Comparison of ENCODE assay signal across 14 cellular contexts in the genomic region with DNA sequence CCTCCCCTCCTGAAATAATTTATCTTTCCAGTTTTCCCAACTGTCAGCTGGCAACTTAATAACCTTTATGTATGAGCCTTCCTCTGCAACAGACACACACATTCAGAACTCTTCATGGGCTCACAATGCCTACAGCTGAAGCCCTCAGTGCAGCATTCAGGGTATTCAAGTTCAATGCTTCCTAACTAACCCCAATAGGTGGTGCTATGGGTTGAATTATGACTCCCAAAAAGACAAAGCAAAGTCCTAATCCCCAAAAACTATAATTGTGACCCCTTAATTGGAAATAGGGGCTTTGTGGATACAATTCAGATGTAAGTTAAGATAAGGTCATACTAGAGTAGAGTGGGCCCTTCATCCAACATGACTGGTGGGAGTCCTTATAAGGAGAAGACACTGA.
DNase-seq lines count a peak whose midpoint lies in the region; ATAC-seq, FAIRE-seq and TF ChIP-seq lines count a peak whose summit lies in the region.
"Had no signal": no experiment of that assay in that cellular context is flagged by ENCODE, and none has a peak within 500 bp of the region (broad histone marks: within the 10 kb centered on the region; RNA-seq: fewer than 3 reads in every experiment).

No MANE protein-coding gene starts in this region.

- no peaks in the 10 kb centered on the region for H4K20me1 ChIP-seq in HepG2 (ENCODE audit: insufficient read depth, low read length)

- peak; percentile 28 for FAIRE-seq in HepG2 (lab: Jason Lieb, UNC)

- TF ChIP-seq RAD21 in Ishikawa (IDR thresholded peaks at IDR 0.05; ENCODE audit: low read depth): peak; percentile 54
- 0 out of 2 replicates have a peak, but pooled peaks have one; percentile 27 for TF ChIP-seq RAD21 in HepG2 (CRISPR knock-in tag; IDR thresholded peaks at IDR 0.05)

- in situ Hi-C loops in astrocyte of the cerebellum (cut with HindIII; ENCODE audit: low sequenced_read_pairs): no loop called here
- in situ Hi-C loops in HepG2 (cut with HindIII; ENCODE audit: extremely low pct_ligation_motif_present, low pct_unique_long_range_greater_than_20kb): no loop called here

- no peak for TF ChIP-seq POLR2A in HepG2 (IDR thresholded peaks at IDR 0.05; ENCODE audit: insufficient read depth in 1 of 2, low read depth in 2 of 2, low read length in 2 of 2)

- H3K9ac ChIP-seq in HepG2 (ENCODE audit: insufficient read depth, low read depth, low read length): no peak overlapping the region

- H2AFZ ChIP-seq in HepG2 (ENCODE audit: low read length): no peak overlapping the region

- H3K27ac ChIP-seq in HepG2 (ENCODE audit: extremely low read length, insufficient read depth, low read length): no peak overlapping the region
- H3K27ac ChIP-seq: 22Rv1, epithelial cell of prostate had no signal

- no peaks in the 10 kb centered on the region for H3K79me2 ChIP-seq in HepG2 (ENCODE audit: insufficient read depth, low read length)

- no peak overlapping the region for H3K4me2 ChIP-seq in HepG2 (ENCODE audit: low read depth, low read length)

- intact Hi-C loops in HepG2 (cut with micrococcal nuclease; ENCODE audit: unreplicated experiment): loop anchor here (2.0 to 10.0 kb wide), 2 partner anchors 136 to 270 kb away; no protein-coding TSS in a partner anchor

- TF ChIP-seq EP300 in Ishikawa (IDR thresholded peaks at IDR 0.05; ENCODE audit: borderline replicate concordance): no peak
- TF ChIP-seq EP300 in HepG2 (IDR thresholded peaks at IDR 0.05; ENCODE audit: low read depth in 2 of 2, low read length in 2 of 2): no peak
- no peak for TF ChIP-seq EP300 in HepG2 (CRISPR knock-in tag; IDR thresholded peaks at IDR 0.05; ENCODE audit: borderline replicate concordance)

- H3K4me1 ChIP-seq in HepG2 (ENCODE audit: insufficient read depth, low read length): no peaks in the 10 kb centered on the region

- peak; percentile 56 for TF ChIP-seq CTCF in astrocyte of the cerebellum (IDR thresholded peaks at IDR 0.05; ENCODE audit: low read depth, low read length, missing control alignments)
- peak; percentile 60 for TF ChIP-seq CTCF in HepG2 (CRISPR knock-in tag; IDR thresholded peaks at IDR 0.05)

- H3K36me3 ChIP-seq in HepG2 (replicated peaks in 1 of 2; ENCODE audit: control insufficient read depth in 1 of 2, insufficient read depth in 2 of 2, low read length in 2 of 2): no peaks in the 10 kb centered on the region

- H3K9me3 ChIP-seq in HepG2 (ENCODE audit: low read length): peaks cover 10% of the 10 kb centered on the region

- CTCF ChIA-PET in HepG2 (lab: Yijun Ruan, JAX; ENCODE audit: low intra/inter-chr PET ratio, low total read pairs): no interaction called here

- no peaks in the 10 kb centered on the region for H3K27me3 ChIP-seq in HepG2 (ENCODE audit: control insufficient read depth in 1 of 2, insufficient read depth in 2 of 2, low read length in 2 of 2)

- ATAC-seq in HepG2 (peak; percentile 84), GM21737 (IDR thresholded peaks at IDR 0.05; ENCODE audit: unreplicated experiment) (no peak), HG03025 (IDR thresholded peaks at IDR 0.05; ENCODE audit: low FRiP score, unreplicated experiment) (no peak)

- POLR2A ChIA-PET in HepG2 (lab: Yijun Ruan, JAX): no interaction called here

- no TSS peak for BruUV-seq in HepG2 (replicated peaks; lab: Mats Ljungman, UMichigan)

- H3K4me3 ChIP-seq in astrocyte of the cerebellum (ENCODE audit: low read depth, low read length) (no peak overlapping the region), HepG2 (replicated peaks in 1 of 3; ENCODE audit: insufficient read depth in 1 of 3, low read depth in 2 of 3, low read length in 3 of 3) (no peak overlapping the region)

- DNase-seq in DMS 273 (lab: John Stamatoyannopoulos, UW; ENCODE audit: unreplicated experiment) (peak; percentile 18), DMS 273 treated with DMSO at 0.1 percent for 48 hours (lab: John Stamatoyannopoulos, UW) (no peak), astrocyte of the cerebellum (ENCODE audit: low read depth) (peak; percentile 24), HepG2 (ENCODE audit: low spot score) (peak; percentile 8)
- DNase-seq in activated CD8-positive, alpha-beta memory T cell treated with anti-CD3 and anti-CD28 coated beads, Interleukin-2, amount 50 U/mL, for 48 hours: no peak
- DNase-seq: activated effector memory CD4-positive, alpha-beta T cell treated with Interleukin-2 at 50 U/mL for 16 hours; GOT3; NCI-H446; trophoblast cell had no signal

TF ChIP-seq in Ishikawa, 13 proteins besides CTCF, POLR2A, EP300 and RAD21:
- no peak for TF ChIP-seq MAX (IDR thresholded peaks at IDR 0.05)
- no peak for TF ChIP-seq YY1 (IDR thresholded peaks at IDR 0.05; ENCODE audit: low read depth)
- no peak for TF ChIP-seq CREB1 (IDR thresholded peaks at IDR 0.05; ENCODE audit: low read depth)
- no peak for TF ChIP-seq FOXM1 (IDR thresholded peaks at IDR 0.05; ENCODE audit: borderline replicate concordance, low read depth)

TF ChIP-seq in HepG2, 621 proteins besides CTCF, POLR2A, EP300 and RAD21:
- TF ChIP-seq GPN1 (CRISPR knock-in tag; IDR thresholded peaks at IDR 0.05; ENCODE audit: borderline replicate concordance) (no peak), ZNF777 (CRISPR knock-in tag; IDR thresholded peaks at IDR 0.05) (no peak), STAG1 (CRISPR knock-in tag; IDR thresholded peaks at IDR 0.05) (peak; percentile 70), ETS1 (CRISPR knock-in tag; IDR thresholded peaks at IDR 0.05) (no peak), KLF9 (CRISPR knock-in tag; IDR thresholded peaks at IDR 0.05; ENCODE audit: low read depth) (no peak)

Comparison
In these comparisons a context has a peak if more than half of its experiments do, and no peak if none do; other contexts are left out.
1. DNase-seq: peak in DMS 273 (single experiment), astrocyte of the cerebellum (single experiment) and HepG2 (single experiment); none in DMS 273 treated with DMSO at 0.1 percent for 48 hours (single experiment) and activated CD8-positive, alpha-beta memory T cell treated with anti-CD3 and anti-CD28 coated beads, Interleukin-2, amount 50 U/mL, for 48 hours (single experiment).